Comparison of ENCODE assay signal across 23 cellular contexts in genomic region chr16:25783226-25783625, GRCh38.
"Had no signal": no experiment of that assay in that cellular context is flagged by ENCODE, and none has a peak within 500 bp of the region (broad histone marks: within the 10 kb centered on the region; RNA-seq: fewer than 3 reads in every experiment).

No MANE protein-coding gene starts in this region.

- H3K27me3 ChIP-seq: colonic mucosa, esophagus squamous epithelium, gastroesophageal sphincter, left lung had no signal

- H3K36me3 Mint-ChIP-seq: mesothelial cell of epicardium had no signal

- H3K4me1 Mint-ChIP-seq: mesothelial cell of epicardium had no signal

- H3K27ac Mint-ChIP-seq: dendritic cell treated with granulocyte-macrophage colony-stimulating factor and Interleukin-4, amounts not matched to agents 40 ng/mL and 50 ng/mL, for 4 days; effector memory CD8-positive, alpha-beta T cell; endodermal cell; mesothelial cell of epicardium had no signal

- H3K27me3 Mint-ChIP-seq: dendritic cell treated with granulocyte-macrophage colony-stimulating factor and Interleukin-4, amounts not matched to agents 40 ng/mL and 50 ng/mL, for 4 days had no signal

- H3K36me3 ChIP-seq: colonic mucosa, esophagus squamous epithelium, gastroesophageal sphincter, heart right ventricle, left lung, lower lobe of right lung had no signal

- H3K4me3 ChIP-seq: colonic mucosa, esophagus squamous epithelium, gastroesophageal sphincter, heart right ventricle, left lung, lower lobe of right lung, mucosa of descending colon had no signal

- DNase-seq: colonic mucosa; cortex of kidney; effector CD8-positive, alpha-beta T cell; effector memory CD8-positive, alpha-beta T cell; endodermal cell; erythroblast; esophagus squamous epithelium; foreskin fibroblast; foreskin melanocyte; glutamatergic neuron; head of caudate nucleus; heart right ventricle; hippocampal formation; left cardiac atrium; left lung; left ventricle myocardium superior; lower lobe of right lung; mesenchymal stem cell; mucosa of descending colon had no signal

- H3K4me3 Mint-ChIP-seq: dendritic cell treated with granulocyte-macrophage colony-stimulating factor and Interleukin-4, amounts not matched to agents 40 ng/mL and 50 ng/mL, for 4 days; effector memory CD8-positive, alpha-beta T cell; endodermal cell; mesothelial cell of epicardium had no signal

- H3K4me1 ChIP-seq: colonic mucosa, esophagus squamous epithelium, gastroesophageal sphincter, heart right ventricle, left lung, lower lobe of right lung had no signal

- H3K9me3 ChIP-seq: colonic mucosa, esophagus squamous epithelium, gastroesophageal sphincter, heart right ventricle, left lung, lower lobe of right lung, mucosa of descending colon had no signal

- H3K27ac ChIP-seq: colonic mucosa, epithelial cell of prostate, esophagus squamous epithelium, gastroesophageal sphincter, heart right ventricle, left lung, lower lobe of right lung had no signal
